1 cellular context compared by ENCODE assay signal in genomic region chr6:47741807-47742206, GRCh38.
TF ChIP-seq lines count a peak whose summit lies in the region.

No MANE protein-coding gene starts in this region.

TF ChIP-seq in GM12878, 131 proteins besides CTCF, POLR2A, EP300 and RAD21 (continued from another document):
- TF ChIP-seq MEF2A (IDR thresholded peaks at IDR 0.05; ENCODE audit: insufficient read depth, low read depth, low read length) (peak; percentile 97), GABPA (IDR thresholded peaks at IDR 0.05; ENCODE audit: low read depth) (peak; percentile 28; the same call in 1 of the 2 replicates), ATF2 (IDR thresholded peaks at IDR 0.05; ENCODE audit: low read length) (peak; percentile 62; the same call in 1 of the 2 replicates), BMI1 (IDR thresholded peaks at IDR 0.05; ENCODE audit: borderline replicate concordance) (peak; percentile 59; the same call in 1 of the 2 replicates), CBFB (IDR thresholded peaks at IDR 0.05; ENCODE audit: low read depth) (peak; percentile 22; the same call in 1 of the 2 replicates), MTA3 (IDR thresholded peaks at IDR 0.05; ENCODE audit: borderline replicate concordance, low read length) (peak; percentile 79), POU2F2 (IDR thresholded peaks at IDR 0.05; ENCODE audit: borderline replicate concordance, low read depth, low read length) (no peak), KLF5 (IDR thresholded peaks at IDR 0.05; ENCODE audit: partially characterized antibody) (no peak), ESRRA (IDR thresholded peaks at IDR 0.05; ENCODE audit: low read length) (no peak), MXI1 (IDR thresholded peaks at IDR 0.05; ENCODE audit: low read depth, low read length) (no peak), JUND (IDR thresholded peaks at IDR 0.05; ENCODE audit: low read depth, low read length) (peak; percentile 21; the same call in 1 of the 2 replicates), SIX5 (IDR thresholded peaks at IDR 0.05; ENCODE audit: low read depth, low read length, severe bottlenecking) (no peak), RB1 (IDR thresholded peaks at IDR 0.05; ENCODE audit: borderline replicate concordance) (no peak), ZNF622 (IDR thresholded peaks at IDR 0.05) (no peak), ZNF217 (IDR thresholded peaks at IDR 0.05) (peak; percentile 95)
